Comparison of ENCODE assay signal across 1 cellular context in the genomic region with DNA sequence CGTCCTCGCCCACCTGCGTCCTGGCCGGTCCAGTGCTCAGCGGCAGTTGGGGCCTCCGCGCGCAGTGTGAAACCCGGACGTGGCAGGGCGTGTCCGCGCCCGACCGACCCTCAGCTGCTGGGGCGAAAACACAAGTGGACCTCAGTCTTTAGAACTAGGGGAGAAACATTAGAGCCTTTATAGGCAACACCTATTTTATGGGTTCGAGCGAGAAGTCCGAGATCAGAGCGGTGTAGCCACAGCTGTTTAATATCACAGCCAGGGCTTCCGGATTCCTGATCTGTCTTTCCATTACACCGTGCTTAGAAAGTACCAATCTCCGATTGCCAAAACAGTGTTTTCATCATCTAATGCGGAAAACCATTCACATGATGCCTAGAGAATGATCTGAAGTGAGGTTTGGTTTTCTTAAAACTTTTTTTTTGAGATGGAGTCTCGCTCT.
TF ChIP-seq lines count a peak whose summit lies in the region.

No MANE protein-coding gene starts in this region.

TF ChIP-seq in K562, 482 proteins besides CTCF, POLR2A, EP300 and RAD21 (continued from another document and continues in another):
- TF ChIP-seq, protein P1, sequence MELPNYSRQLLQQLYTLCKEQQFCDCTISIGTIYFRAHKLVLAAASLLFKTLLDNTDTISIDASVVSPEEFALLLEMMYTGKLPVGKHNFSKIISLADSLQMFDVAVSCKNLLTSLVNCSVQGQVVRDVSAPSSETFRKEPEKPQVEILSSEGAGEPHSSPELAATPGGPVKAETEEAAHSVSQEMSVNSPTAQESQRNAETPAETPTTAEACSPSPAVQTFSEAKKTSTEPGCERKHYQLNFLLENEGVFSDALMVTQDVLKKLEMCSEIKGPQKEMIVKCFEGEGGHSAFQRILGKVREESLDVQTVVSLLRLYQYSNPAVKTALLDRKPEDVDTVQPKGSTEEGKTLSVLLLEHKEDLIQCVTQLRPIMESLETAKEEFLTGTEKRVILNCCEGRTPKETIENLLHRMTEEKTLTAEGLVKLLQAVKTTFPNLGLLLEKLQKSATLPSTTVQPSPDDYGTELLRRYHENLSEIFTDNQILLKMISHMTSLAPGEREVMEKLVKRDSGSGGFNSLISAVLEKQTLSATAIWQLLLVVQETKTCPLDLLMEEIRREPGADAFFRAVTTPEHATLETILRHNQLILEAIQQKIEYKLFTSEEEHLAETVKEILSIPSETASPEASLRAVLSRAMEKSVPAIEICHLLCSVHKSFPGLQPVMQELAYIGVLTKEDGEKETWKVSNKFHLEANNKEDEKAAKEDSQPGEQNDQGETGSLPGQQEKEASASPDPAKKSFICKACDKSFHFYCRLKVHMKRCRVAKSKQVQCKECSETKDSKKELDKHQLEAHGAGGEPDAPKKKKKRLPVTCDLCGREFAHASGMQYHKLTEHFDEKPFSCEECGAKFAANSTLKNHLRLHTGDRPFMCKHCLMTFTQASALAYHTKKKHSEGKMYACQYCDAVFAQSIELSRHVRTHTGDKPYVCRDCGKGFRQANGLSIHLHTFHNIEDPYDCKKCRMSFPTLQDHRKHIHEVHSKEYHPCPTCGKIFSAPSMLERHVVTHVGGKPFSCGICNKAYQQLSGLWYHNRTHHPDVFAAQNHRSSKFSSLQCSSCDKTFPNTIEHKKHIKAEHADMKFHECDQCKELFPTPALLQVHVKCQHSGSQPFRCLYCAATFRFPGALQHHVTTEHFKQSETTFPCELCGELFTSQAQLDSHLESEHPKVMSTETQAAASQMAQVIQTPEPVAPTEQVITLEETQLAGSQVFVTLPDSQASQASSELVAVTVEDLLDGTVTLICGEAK (IDR thresholded peaks at IDR 0.05): no peak
- TF ChIP-seq, protein P1 (CRISPR knock-in tag; IDR thresholded peaks at IDR 0.05): no peak
- TF ChIP-seq FUS (optimal IDR thresholded peaks at IDR 0.05; ENCODE audit: low read depth, low read length) (no peak), KHSRP (IDR thresholded peaks at IDR 0.05) (no peak), ZFX (CRISPR knock-in tag; IDR thresholded peaks at IDR 0.05) (0 out of 2 replicates have a peak, but pooled peaks have one; percentile 55), RBM34 (IDR thresholded peaks at IDR 0.05; ENCODE audit: borderline replicate concordance, insufficient read depth, low read length) (no peak; the same call in 1 of the 2 replicates), ZNF778 (CRISPR knock-in tag; IDR thresholded peaks at IDR 0.05) (no peak), SETDB1 (IDR thresholded peaks at IDR 0.05; ENCODE audit: low read length) (no peak), U2AF2 (optimal IDR thresholded peaks at IDR 0.05; ENCODE audit: low read depth, low read length) (no peak), ZNF644 (tag; IDR thresholded peaks at IDR 0.05; ENCODE audit: low read depth) (no peak), MYNN (IDR thresholded peaks at IDR 0.05) (0 out of 2 replicates have a peak, but pooled peaks have one; percentile 1), MYNN (CRISPR knock-in tag; IDR thresholded peaks at IDR 0.05) (no peak), PHB2 (IDR thresholded peaks at IDR 0.05; ENCODE audit: low read depth) (no peak), SMAD2 (IDR thresholded peaks at IDR 0.05; ENCODE audit: low read depth, low read length) (no peak), TARDBP (IDR thresholded peaks at IDR 0.05) (no peak), ZNF316 (IDR thresholded peaks at IDR 0.05) (no peak), TBP (optimal IDR thresholded peaks at IDR 0.05; ENCODE audit: low read depth, low read length) (no peak), TRIM24 (IDR thresholded peaks at IDR 0.05) (no peak), SRSF7 (optimal IDR thresholded peaks at IDR 0.05; ENCODE audit: low read depth, low read length) (no peak), ZNF184 (CRISPR knock-in tag; IDR thresholded peaks at IDR 0.05) (no peak), ZFP1 (CRISPR knock-in tag; IDR thresholded peaks at IDR 0.05) (no peak), MEF2A (IDR thresholded peaks at IDR 0.05; ENCODE audit: control insufficient read depth, low read depth, low read length) (no peak), BRD9 (IDR thresholded peaks at IDR 0.05; ENCODE audit: low read depth, partially characterized antibody) (no peak), SLC30A9 (CRISPR knock-in tag; IDR thresholded peaks at IDR 0.05) (no peak), DACH1 (IDR thresholded peaks at IDR 0.05; ENCODE audit: partially characterized antibody) (peak; percentile 54)
- TF ChIP-seq, protein P2, sequence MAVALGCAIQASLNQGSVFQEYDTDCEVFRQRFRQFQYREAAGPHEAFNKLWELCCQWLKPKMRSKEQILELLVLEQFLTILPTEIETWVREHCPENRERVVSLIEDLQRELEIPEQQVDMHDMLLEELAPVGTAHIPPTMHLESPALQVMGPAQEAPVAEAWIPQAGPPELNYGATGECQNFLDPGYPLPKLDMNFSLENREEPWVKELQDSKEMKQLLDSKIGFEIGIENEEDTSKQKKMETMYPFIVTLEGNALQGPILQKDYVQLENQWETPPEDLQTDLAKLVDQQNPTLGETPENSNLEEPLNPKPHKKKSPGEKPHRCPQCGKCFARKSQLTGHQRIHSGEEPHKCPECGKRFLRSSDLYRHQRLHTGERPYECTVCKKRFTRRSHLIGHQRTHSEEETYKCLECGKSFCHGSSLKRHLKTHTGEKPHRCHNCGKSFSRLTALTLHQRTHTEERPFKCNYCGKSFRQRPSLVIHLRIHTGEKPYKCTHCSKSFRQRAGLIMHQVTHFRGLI (CRISPR knock-in tag; IDR thresholded peaks at IDR 0.05): no peak
- TF ChIP-seq, protein P3, sequence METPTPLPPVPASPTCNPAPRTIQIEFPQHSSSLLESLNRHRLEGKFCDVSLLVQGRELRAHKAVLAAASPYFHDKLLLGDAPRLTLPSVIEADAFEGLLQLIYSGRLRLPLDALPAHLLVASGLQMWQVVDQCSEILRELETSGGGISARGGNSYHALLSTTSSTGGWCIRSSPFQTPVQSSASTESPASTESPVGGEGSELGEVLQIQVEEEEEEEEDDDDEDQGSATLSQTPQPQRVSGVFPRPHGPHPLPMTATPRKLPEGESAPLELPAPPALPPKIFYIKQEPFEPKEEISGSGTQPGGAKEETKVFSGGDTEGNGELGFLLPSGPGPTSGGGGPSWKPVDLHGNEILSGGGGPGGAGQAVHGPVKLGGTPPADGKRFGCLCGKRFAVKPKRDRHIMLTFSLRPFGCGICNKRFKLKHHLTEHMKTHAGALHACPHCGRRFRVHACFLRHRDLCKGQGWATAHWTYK (CRISPR knock-in tag; IDR thresholded peaks at IDR 0.05): no peak
- TF ChIP-seq, protein P4, sequence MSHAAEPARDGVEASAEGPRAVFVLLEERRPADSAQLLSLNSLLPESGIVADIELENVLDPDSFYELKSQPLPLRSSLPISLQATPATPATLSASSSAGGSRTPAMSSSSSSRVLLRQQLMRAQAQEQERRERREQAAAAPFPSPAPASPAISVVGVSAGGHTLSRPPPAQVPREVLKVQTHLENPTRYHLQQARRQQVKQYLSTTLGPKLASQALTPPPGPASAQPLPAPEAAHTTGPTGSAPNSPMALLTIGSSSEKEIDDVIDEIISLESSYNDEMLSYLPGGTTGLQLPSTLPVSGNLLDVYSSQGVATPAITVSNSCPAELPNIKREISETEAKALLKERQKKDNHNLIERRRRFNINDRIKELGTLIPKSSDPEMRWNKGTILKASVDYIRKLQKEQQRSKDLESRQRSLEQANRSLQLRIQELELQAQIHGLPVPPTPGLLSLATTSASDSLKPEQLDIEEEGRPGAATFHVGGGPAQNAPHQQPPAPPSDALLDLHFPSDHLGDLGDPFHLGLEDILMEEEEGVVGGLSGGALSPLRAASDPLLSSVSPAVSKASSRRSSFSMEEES (CRISPR knock-in tag; IDR thresholded peaks at IDR 0.05): no peak
- TF ChIP-seq, protein P5, sequence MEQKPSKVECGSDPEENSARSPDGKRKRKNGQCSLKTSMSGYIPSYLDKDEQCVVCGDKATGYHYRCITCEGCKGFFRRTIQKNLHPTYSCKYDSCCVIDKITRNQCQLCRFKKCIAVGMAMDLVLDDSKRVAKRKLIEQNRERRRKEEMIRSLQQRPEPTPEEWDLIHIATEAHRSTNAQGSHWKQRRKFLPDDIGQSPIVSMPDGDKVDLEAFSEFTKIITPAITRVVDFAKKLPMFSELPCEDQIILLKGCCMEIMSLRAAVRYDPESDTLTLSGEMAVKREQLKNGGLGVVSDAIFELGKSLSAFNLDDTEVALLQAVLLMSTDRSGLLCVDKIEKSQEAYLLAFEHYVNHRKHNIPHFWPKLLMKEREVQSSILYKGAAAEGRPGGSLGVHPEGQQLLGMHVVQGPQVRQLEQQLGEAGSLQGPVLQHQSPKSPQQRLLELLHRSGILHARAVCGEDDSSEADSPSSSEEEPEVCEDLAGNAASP (IDR thresholded peaks at IDR 0.05): no peak
- TF ChIP-seq, protein P6, sequence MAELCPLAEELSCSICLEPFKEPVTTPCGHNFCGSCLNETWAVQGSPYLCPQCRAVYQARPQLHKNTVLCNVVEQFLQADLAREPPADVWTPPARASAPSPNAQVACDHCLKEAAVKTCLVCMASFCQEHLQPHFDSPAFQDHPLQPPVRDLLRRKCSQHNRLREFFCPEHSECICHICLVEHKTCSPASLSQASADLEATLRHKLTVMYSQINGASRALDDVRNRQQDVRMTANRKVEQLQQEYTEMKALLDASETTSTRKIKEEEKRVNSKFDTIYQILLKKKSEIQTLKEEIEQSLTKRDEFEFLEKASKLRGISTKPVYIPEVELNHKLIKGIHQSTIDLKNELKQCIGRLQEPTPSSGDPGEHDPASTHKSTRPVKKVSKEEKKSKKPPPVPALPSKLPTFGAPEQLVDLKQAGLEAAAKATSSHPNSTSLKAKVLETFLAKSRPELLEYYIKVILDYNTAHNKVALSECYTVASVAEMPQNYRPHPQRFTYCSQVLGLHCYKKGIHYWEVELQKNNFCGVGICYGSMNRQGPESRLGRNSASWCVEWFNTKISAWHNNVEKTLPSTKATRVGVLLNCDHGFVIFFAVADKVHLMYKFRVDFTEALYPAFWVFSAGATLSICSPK (IDR thresholded peaks at IDR 0.05; ENCODE audit: borderline replicate concordance): no peak
- TF ChIP-seq, protein P7, sequence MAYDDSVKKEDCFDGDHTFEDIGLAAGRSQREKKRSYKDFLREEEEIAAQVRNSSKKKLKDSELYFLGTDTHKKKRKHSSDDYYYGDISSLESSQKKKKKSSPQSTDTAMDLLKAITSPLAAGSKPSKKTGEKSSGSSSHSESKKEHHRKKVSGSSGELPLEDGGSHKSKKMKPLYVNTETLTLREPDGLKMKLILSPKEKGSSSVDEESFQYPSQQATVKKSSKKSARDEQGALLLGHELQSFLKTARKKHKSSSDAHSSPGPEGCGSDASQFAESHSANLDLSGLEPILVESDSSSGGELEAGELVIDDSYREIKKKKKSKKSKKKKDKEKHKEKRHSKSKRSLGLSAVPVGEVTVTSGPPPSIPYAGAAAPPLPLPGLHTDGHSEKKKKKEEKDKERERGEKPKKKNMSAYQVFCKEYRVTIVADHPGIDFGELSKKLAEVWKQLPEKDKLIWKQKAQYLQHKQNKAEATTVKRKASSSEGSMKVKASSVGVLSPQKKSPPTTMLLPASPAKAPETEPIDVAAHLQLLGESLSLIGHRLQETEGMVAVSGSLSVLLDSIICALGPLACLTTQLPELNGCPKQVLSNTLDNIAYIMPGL (CRISPR knock-in tag; IDR thresholded peaks at IDR 0.05): peak; percentile 58; the same call in 1 of the 2 replicates
- TF ChIP-seq, protein P8, sequence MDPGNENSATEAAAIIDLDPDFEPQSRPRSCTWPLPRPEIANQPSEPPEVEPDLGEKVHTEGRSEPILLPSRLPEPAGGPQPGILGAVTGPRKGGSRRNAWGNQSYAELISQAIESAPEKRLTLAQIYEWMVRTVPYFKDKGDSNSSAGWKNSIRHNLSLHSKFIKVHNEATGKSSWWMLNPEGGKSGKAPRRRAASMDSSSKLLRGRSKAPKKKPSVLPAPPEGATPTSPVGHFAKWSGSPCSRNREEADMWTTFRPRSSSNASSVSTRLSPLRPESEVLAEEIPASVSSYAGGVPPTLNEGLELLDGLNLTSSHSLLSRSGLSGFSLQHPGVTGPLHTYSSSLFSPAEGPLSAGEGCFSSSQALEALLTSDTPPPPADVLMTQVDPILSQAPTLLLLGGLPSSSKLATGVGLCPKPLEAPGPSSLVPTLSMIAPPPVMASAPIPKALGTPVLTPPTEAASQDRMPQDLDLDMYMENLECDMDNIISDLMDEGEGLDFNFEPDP (CRISPR knock-in tag; IDR thresholded peaks at IDR 0.05): no peak
- TF ChIP-seq, protein P9, sequence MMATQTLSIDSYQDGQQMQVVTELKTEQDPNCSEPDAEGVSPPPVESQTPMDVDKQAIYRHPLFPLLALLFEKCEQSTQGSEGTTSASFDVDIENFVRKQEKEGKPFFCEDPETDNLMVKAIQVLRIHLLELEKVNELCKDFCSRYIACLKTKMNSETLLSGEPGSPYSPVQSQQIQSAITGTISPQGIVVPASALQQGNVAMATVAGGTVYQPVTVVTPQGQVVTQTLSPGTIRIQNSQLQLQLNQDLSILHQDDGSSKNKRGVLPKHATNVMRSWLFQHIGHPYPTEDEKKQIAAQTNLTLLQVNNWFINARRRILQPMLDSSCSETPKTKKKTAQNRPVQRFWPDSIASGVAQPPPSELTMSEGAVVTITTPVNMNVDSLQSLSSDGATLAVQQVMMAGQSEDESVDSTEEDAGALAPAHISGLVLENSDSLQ (IDR thresholded peaks at IDR 0.05): no peak
- TF ChIP-seq, protein P10, sequence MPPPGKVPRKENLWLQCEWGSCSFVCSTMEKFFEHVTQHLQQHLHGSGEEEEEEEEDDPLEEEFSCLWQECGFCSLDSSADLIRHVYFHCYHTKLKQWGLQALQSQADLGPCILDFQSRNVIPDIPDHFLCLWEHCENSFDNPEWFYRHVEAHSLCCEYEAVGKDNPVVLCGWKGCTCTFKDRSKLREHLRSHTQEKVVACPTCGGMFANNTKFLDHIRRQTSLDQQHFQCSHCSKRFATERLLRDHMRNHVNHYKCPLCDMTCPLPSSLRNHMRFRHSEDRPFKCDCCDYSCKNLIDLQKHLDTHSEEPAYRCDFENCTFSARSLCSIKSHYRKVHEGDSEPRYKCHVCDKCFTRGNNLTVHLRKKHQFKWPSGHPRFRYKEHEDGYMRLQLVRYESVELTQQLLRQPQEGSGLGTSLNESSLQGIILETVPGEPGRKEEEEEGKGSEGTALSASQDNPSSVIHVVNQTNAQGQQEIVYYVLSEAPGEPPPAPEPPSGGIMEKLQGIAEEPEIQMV (tag; conservative IDR thresholded peaks at IDR 0.05; ENCODE audit: low read depth): no peak
